ENCODE assay signal across 26 cellular contexts in the genomic region with DNA sequence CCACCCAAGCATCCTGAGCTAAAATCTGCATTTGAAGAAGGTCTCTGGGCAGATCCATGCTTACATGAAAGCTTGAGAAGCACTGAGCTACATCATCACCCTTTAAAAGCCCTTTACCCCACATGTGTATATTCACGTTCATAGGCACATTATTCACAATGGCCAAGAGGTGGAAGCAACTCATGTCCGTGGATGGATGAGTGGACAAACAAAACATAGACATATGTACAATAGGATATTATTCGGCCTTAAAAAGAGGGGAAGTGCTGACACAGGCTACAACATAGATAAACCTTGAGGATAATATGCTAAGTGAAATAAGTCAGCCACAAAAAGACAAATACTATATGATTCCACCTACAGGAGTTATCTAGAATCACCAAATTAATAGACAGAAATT. TPM values are rescaled to one million over a fixed set of nuclear protein-coding genes. Genes with fewer than 3 reads are reported as not detected.
"Had no signal": no experiment of that assay in that cellular context is flagged by ENCODE, and none has a peak within 500 bp of the region (broad histone marks: within the 10 kb centered on the region; RNA-seq: fewer than 3 reads in every experiment).

No MANE protein-coding gene starts in this region.

- H3K27ac ChIP-seq: cardiac muscle cell, coronary artery, epithelial cell of prostate, prostate gland, stomach, testis, tibial artery had no signal

- H3K9me3 ChIP-seq: gastroesophageal sphincter, prostate gland, stomach, testis, tibial artery, uterus had no signal

- H3K4me3 ChIP-seq: cardiac muscle cell, coronary artery, gastroesophageal sphincter, prostate gland, smooth muscle cell, stomach, testis, tibial artery, uterus had no signal

- DNase-seq: effector memory CD8-positive, alpha-beta T cell; foreskin fibroblast; naive thymus-derived CD8-positive, alpha-beta T cell; nephron progenitor cell; nucleus accumbens; stimulated activated CD4-positive, alpha-beta T cell treated with anti-CD3 and anti-CD28 coated beads, Interleukin-12 subunit alpha, Interleukin-12 subunit beta, amount 100 ng/mL, for 4 hours; stimulated activated CD4-positive, alpha-beta T cell treated with anti-CD3 and anti-CD28 coated beads, Interleukin-1b, Interleukin-23, amount 100 ng/mL, for 48 hours; stimulated activated CD4-positive, alpha-beta T cell treated with anti-CD3 and anti-CD28 coated beads, Interleukin-4, amount 100 ng/mL, for 1 hour; stimulated activated CD8-positive, alpha-beta memory T cell treated with anti-CD3 and anti-CD28 coated beads, Interleukin-4, amount 100 ng/mL, for 48 hours; stimulated activated naive CD4-positive, alpha-beta T cell; stomach; substantia nigra; testis; tibial artery; uterus had no signal

- H3K36me3 ChIP-seq: cardiac muscle cell, gastroesophageal sphincter, prostate gland, stomach, tibial artery, uterus had no signal

- ATAC-seq: effector memory CD8-positive, alpha-beta T cell; esophagus mucosa; gastroesophageal sphincter; naive thymus-derived CD8-positive, alpha-beta T cell; sciatic nerve had no signal

- FAIRE-seq: endometrium, keratinocyte had no signal

- H3K27me3 ChIP-seq: cardiac muscle cell, gastroesophageal sphincter, stomach, testis, tibial artery, uterus had no signal

- H3K4me1 ChIP-seq: gastroesophageal sphincter, testis, tibial artery, uterus had no signal

RNA-seq across cellular contexts. Expression of a gene that starts 17.6 kb away (rescaled TPM):
- total RNA-seq: naive thymus-derived CD8-positive, alpha-beta T cell; osteocyte had no signal
- polyA plus RNA-seq: cardiac muscle cell; keratinocyte; naive thymus-derived CD8-positive, alpha-beta T cell; smooth muscle cell had no signal
